Comparison of ENCODE assay signal across 20 cellular contexts in the genomic region with DNA sequence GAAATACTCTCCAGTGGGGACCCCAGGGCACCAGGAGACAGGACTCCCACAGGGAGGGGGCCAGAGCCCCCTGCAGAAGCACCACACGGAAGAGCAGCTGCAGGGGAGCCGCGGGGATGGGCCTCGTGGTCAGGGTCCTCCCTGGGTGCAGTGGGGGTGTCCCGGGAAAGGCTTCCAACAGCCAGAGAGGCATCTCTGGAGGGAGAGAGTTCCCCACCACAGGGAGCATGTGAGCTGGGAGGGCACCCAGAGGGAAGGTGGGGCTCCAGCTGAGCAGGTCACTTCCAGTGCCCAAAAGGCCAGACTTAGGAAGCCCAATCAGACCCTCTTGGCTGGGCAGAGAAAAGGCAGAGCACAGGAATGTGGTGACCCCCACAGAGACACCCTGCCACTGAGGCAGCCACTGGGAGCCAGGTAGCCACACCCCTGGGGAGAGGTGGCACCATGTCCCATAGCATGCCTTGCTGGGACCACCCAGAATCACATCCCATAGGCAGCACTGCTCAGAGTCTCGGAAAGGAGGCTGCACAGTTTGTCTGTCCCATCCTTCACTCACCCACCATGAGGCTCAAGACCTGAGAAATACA. TPM values are rescaled to one million over a fixed set of nuclear protein-coding genes. Genes with fewer than 3 reads are reported as not detected.
DNase-seq lines count a peak whose midpoint lies in the region; ATAC-seq and TF ChIP-seq lines count a peak whose summit lies in the region.
"Had no signal": no experiment of that assay in that cellular context is flagged by ENCODE, and none has a peak within 500 bp of the region (broad histone marks: within the 10 kb centered on the region; RNA-seq: fewer than 3 reads in every experiment).

No MANE protein-coding gene starts in this region.

- TF ChIP-seq CTCF in CD14-positive monocyte (IDR thresholded peaks at IDR 0.05) (no peak), HEK293 (tag by site-specific recombination; IDR thresholded peaks at IDR 0.05) (no peak), endodermal cell (conservative IDR thresholded peaks at IDR 0.05) (no peak), omental fat pad (IDR thresholded peaks at IDR 0.05) (no peak)

- no peak overlapping the region for H3K4me3 ChIP-seq in HEK293 (ENCODE audit: low read depth, low read length)
- H3K4me3 ChIP-seq in endodermal cell (ENCODE audit: low read length), result no peak overlapping the region
- H3K4me3 ChIP-seq: A549 had no signal

- no peaks in the 10 kb centered on the region for H3K27me3 ChIP-seq in endodermal cell (ENCODE audit: control insufficient read depth, insufficient read depth, low read length, poor library complexity, severe bottlenecking)
- H3K27me3 ChIP-seq: BE2C had no signal

- intact Hi-C loops in CD14-positive monocyte (cut with micrococcal nuclease), result no loop called here

- no peaks in the 10 kb centered on the region for H3K9me3 ChIP-seq in HEK293 (ENCODE audit: control insufficient read depth, insufficient read depth, low read depth, low read length)
- H3K9me3 ChIP-seq in endodermal cell (ENCODE audit: control insufficient read depth, low read length), result no peaks in the 10 kb centered on the region
- H3K9me3 ChIP-seq: A549, BE2C had no signal

- no peaks in the 10 kb centered on the region for H3K4me1 ChIP-seq in HEK293 (ENCODE audit: control insufficient read depth, insufficient read depth, low read length)
- no peaks in the 10 kb centered on the region for H3K4me1 ChIP-seq in endodermal cell (ENCODE audit: control insufficient read depth, insufficient read depth, low read length)
- H3K4me1 ChIP-seq: A549 had no signal

- H3K27me3 Mint-ChIP-seq in CD14-positive monocyte (ENCODE audit: low read depth in 3 of 3) (peaks cover 0 to 8% (median 5%) of the 10 kb centered on the region in 3 donors), endodermal cell (ENCODE audit: insufficient read depth) (peaks cover 16% of the 10 kb centered on the region)

- H3K4me3 Mint-ChIP-seq in CD14-positive monocyte (no peak overlapping the region), endodermal cell (no peak overlapping the region)
- H3K4me3 Mint-ChIP-seq: CD8-positive, alpha-beta T cell; IgD-negative memory B cell had no signal

- DNase-seq in CD14-positive monocyte (ENCODE audit: low spot score) (peak; percentile 14), endodermal cell (no peak), omental fat pad (ENCODE audit: low spot score) (no peak), putamen (ENCODE audit: low spot score) (no peak), NCI-H2107 treated with DMSO at 0.1 percent for 48 hours (lab: John Stamatoyannopoulos, UW; ENCODE audit: unreplicated experiment) (no peak), nucleus accumbens (lab: John Stamatoyannopoulos, UW) (no peak)
- DNase-seq: BE2C; CD8-positive, alpha-beta T cell; COR-L47; DMS153; DMS79 treated with DMSO at 0.1 percent for 48 hours; EL had no signal

- H3K36me3 Mint-ChIP-seq in CD14-positive monocyte (no peaks in the 10 kb centered on the region), endodermal cell (ENCODE audit: low read depth) (no peaks in the 10 kb centered on the region)
- H3K36me3 Mint-ChIP-seq: CD8-positive, alpha-beta T cell; IgD-negative memory B cell had no signal

- CTCF ChIA-PET in HEK293 (lab: Yijun Ruan, JAX), result no interaction called here

- no peaks in the 10 kb centered on the region for H3K4me1 Mint-ChIP-seq in CD14-positive monocyte
- peaks cover 15% of the 10 kb centered on the region for H3K4me1 Mint-ChIP-seq in endodermal cell
- H3K4me1 Mint-ChIP-seq: IgD-negative memory B cell had no signal

- peak; percentile 15 for ATAC-seq in omental fat pad (ENCODE audit: low FRiP score)
- ATAC-seq in GM19023 (IDR thresholded peaks at IDR 0.05; ENCODE audit: unreplicated experiment), result no peak
- ATAC-seq: A549; CD8-positive, alpha-beta T cell; HCT116 had no signal

- H3K27ac Mint-ChIP-seq in CD14-positive monocyte, result no peak overlapping the region
- no peak overlapping the region for H3K27ac Mint-ChIP-seq in endodermal cell
- H3K27ac Mint-ChIP-seq: CD8-positive, alpha-beta T cell; IgD-negative memory B cell had no signal

- H3K27ac ChIP-seq in HEK293 (ENCODE audit: extremely low read depth, low read depth, low read length) (no peak overlapping the region), endodermal cell (ENCODE audit: low read depth, low read length) (peak overlapping the region; percentile 70)
- H3K27ac ChIP-seq: A549, C4-2B had no signal

- POLR2A ChIA-PET in HEK293 (lab: Yijun Ruan, JAX), result no interaction called here

- H3K9ac ChIP-seq in endodermal cell (ENCODE audit: extremely low read depth, low read length, poor library complexity, severe bottlenecking), result no peak overlapping the region

- WGBS in endodermal cell (ENCODE audit: insufficient coverage in 1 of 2, insufficient read length in 1 of 2), 2 experiments, result 94 to 95% methylated on average over 2 to 6 of the region's 6 CpGs

- no peaks in the 10 kb centered on the region for H3K36me3 ChIP-seq in HEK293 (ENCODE audit: control insufficient read depth in 2 of 2, insufficient read depth in 1 of 2, low read length in 2 of 2)
- H3K36me3 ChIP-seq in endodermal cell (ENCODE audit: control insufficient read depth, insufficient read depth, low read length), result no peaks in the 10 kb centered on the region
- H3K36me3 ChIP-seq: BE2C had no signal

- no peaks in the 10 kb centered on the region for H3K9me3 Mint-ChIP-seq in CD14-positive monocyte
- no peaks in the 10 kb centered on the region for H3K9me3 Mint-ChIP-seq in endodermal cell
- H3K9me3 Mint-ChIP-seq: CD8-positive, alpha-beta T cell; IgD-negative memory B cell had no signal

TF ChIP-seq in HEK293, 187 proteins besides CTCF, POLR2A, EP300 and RAD21:
- TF ChIP-seq ZNF37A (tag by site-specific recombination; IDR thresholded peaks at IDR 0.05) (no peak), GLIS2 (tag by site-specific recombination; IDR thresholded peaks at IDR 0.05) (0 out of 2 replicates have a peak, but pooled peaks have one; percentile 15), GLIS1 (tag by site-specific recombination; IDR thresholded peaks at IDR 0.05) (0 out of 2 replicates have a peak, but pooled peaks have one; percentile 12), ZNF777 (tag by site-specific recombination; IDR thresholded peaks at IDR 0.05; ENCODE audit: borderline replicate concordance) (no peak), GLI4 (tag by site-specific recombination; IDR thresholded peaks at IDR 0.05) (no peak), ZNF585B (tag by site-specific recombination; IDR thresholded peaks at IDR 0.05) (no peak), ZNF433 (tag by site-specific recombination; IDR thresholded peaks at IDR 0.05; ENCODE audit: low read depth) (no peak), ZIC2 (tag by site-specific recombination; IDR thresholded peaks at IDR 0.05) (peak; percentile 78), ZNF658 (tag by site-specific recombination; IDR thresholded peaks at IDR 0.05) (no peak), KLF9 (tag by site-specific recombination; IDR thresholded peaks at IDR 0.05; ENCODE audit: low read depth) (no peak)

RNA-seq across cellular contexts. Expression of a gene that starts 49.9 kb away (rescaled TPM):
- polyA plus RNA-seq in CD14-positive monocyte, result not detected
- total RNA-seq in endodermal cell (under 1 TPM in 1 of 2 donors, not detected in 1; 0.46 TPM), omental fat pad (not detected)
- 2.6 TPM for polyA plus RNA-seq in endodermal cell (2013, experiment 1 of 2)
- 2.6 TPM for polyA plus RNA-seq in endodermal cell (2013, experiment 2 of 2)
- total RNA-seq: CD8-positive, alpha-beta T cell; HT-29 had no signal
- polyA plus RNA-seq: AG04450, IgD-negative memory B cell had no signal
